Comparison of ENCODE assay signal across 8 cellular contexts in genomic region chr15:55743615-55743978, GRCh38. TPM values are rescaled to one million over a fixed set of nuclear protein-coding genes. Genes with fewer than 3 reads are reported as not detected.
A peak's percentile ranks its signal among the peaks of the same experiment; 100 is the strongest.
DNase-seq lines count a peak whose midpoint lies in the region; TF ChIP-seq lines count a peak whose summit lies in the region.

No MANE protein-coding gene starts in this region.

- POLR2A ChIA-PET in OCI-LY7 (lab: Charles Lee) = interaction anchor here (0.6 kb wide), 1 partner anchor 969 kb away, joined by 5 read pairs; no protein-coding TSS in a partner anchor

- intact Hi-C loops in Calu3 (cut with micrococcal nuclease; ENCODE audit: unreplicated experiment) (loop anchor here (2.0 to 5.0 kb wide), 2 partner anchors 54 to 95 kb away; no protein-coding TSS in a partner anchor), OCI-LY7 (cut with micrococcal nuclease; ENCODE audit: unreplicated experiment) (no loop called here), mammary epithelial cell (cut with micrococcal nuclease) (no loop called here)

- peaks cover 7% of the 10 kb centered on the region for H3K27me3 Mint-ChIP-seq in Calu3 (ENCODE audit: unreplicated experiment)

- DNase-seq in Calu3 (no peak), SJSA1 (ENCODE audit: low read depth in 1 of 2, low spot score in 2 of 2) (no peak), foreskin fibroblast (no peak), retinal pigment epithelial cell (ENCODE audit: low read depth) (no peak), kidney glomerular epithelial cell (lab: John Stamatoyannopoulos, UW) (no peak), OCI-LY7 (ENCODE audit: low spot score) (no peak), mammary epithelial cell (no peak), hippocampal formation (lab: John Stamatoyannopoulos, UW) (no peak)

- H3K79me2 ChIP-seq in OCI-LY7 (ENCODE audit: insufficient read depth, low read depth, low read length) (no peaks in the 10 kb centered on the region), mammary epithelial cell (ENCODE audit: insufficient read depth, low read length) (no peaks in the 10 kb centered on the region)

- CTCF ChIA-PET in Calu3 (lab: Charles Lee) = interaction anchor here (0.6 kb wide), 1 partner anchor 12 kb away, joined by 3 read pairs; no protein-coding TSS in a partner anchor
- CTCF ChIA-PET in OCI-LY7 (lab: Charles Lee; ENCODE audit: unreplicated experiment) = no interaction called here
- CTCF ChIA-PET in mammary epithelial cell (lab: Charles Lee; ENCODE audit: low non-redundant PET) = no interaction called here

- H3K4me3 Mint-ChIP-seq in Calu3 (ENCODE audit: low read depth, unreplicated experiment) = no peak overlapping the region

- no peaks in the 10 kb centered on the region for H4K20me1 ChIP-seq in OCI-LY7 (ENCODE audit: insufficient read depth, low read length)
- no peaks in the 10 kb centered on the region for H4K20me1 ChIP-seq in mammary epithelial cell (ENCODE audit: insufficient read depth, low read length)

- H3K4me3 ChIP-seq in SJSA1 (peak overlapping the region; percentile 74), foreskin fibroblast (ENCODE audit: low read depth in 1 of 2, low read length in 2 of 2) (peak overlapping the region; percentile 67 to 69), retinal pigment epithelial cell (ENCODE audit: low read length) (peak overlapping the region; percentile 89), OCI-LY7 (ENCODE audit: low read depth, low read length, poor library complexity, severe bottlenecking) (no peak overlapping the region), mammary epithelial cell (replicated peaks in 1 of 3; ENCODE audit: insufficient read depth in 1 of 3, low read depth in 2 of 3, low read length in 3 of 3) (no peak overlapping the region)

- no peak for TF ChIP-seq CTCF in Calu3 (IDR thresholded peaks at IDR 0.05; ENCODE audit: unreplicated experiment)
- TF ChIP-seq CTCF in foreskin fibroblast (IDR thresholded peaks at IDR 0.05; ENCODE audit: low read depth, low read length) = no peak
- no peak for TF ChIP-seq CTCF in retinal pigment epithelial cell (conservative IDR thresholded peaks at IDR 0.05; ENCODE audit: low read depth, low read length)
- no peak for TF ChIP-seq CTCF in OCI-LY7 (conservative IDR thresholded peaks at IDR 0.05; ENCODE audit: low read length)
- TF ChIP-seq CTCF in mammary epithelial cell (conservative IDR thresholded peaks at IDR 0.05 in 1 of 2, IDR thresholded peaks at IDR 0.05 in 1 of 2; ENCODE audit: extremely low read depth in 1 of 2, insufficient read depth in 1 of 2, low read depth in 1 of 2, low read length in 2 of 2) = no peak

- H3K4me2 ChIP-seq in OCI-LY7 (ENCODE audit: low read length) (no peak overlapping the region), mammary epithelial cell (ENCODE audit: insufficient read depth, low read depth, low read length) (no peak overlapping the region)

- H3K9ac ChIP-seq in mammary epithelial cell (ENCODE audit: insufficient read depth, low read length) = no peak overlapping the region

- no peaks in the 10 kb centered on the region for H3K9me3 Mint-ChIP-seq in Calu3 (ENCODE audit: low read depth, unreplicated experiment)

- H3K4me1 ChIP-seq in SJSA1 (replicated peaks) (peaks cover 6% of the 10 kb centered on the region; the same call in 1 of the 2 replicates), OCI-LY7 (ENCODE audit: insufficient read depth, low read length, poor library complexity, severe bottlenecking) (no peaks in the 10 kb centered on the region), mammary epithelial cell (ENCODE audit: insufficient read depth, low read length) (peaks cover 2% of the 10 kb centered on the region)

- peak overlapping the region; percentile 81 for H3K27ac Mint-ChIP-seq in Calu3 (ENCODE audit: unreplicated experiment)

- peaks cover 8% of the 10 kb centered on the region for H3K4me1 Mint-ChIP-seq in Calu3 (ENCODE audit: low read depth, unreplicated experiment)

- dilution Hi-C loops in mammary epithelial cell (cut with HindIII; ENCODE audit: low sequenced_read_pairs) = no loop called here

- H2AFZ ChIP-seq in OCI-LY7 (ENCODE audit: low read length) = no peak overlapping the region
- H2AFZ ChIP-seq in mammary epithelial cell (ENCODE audit: low read depth, low read length) = no peak overlapping the region

- 28% methylated on average over 6 of the region's 9 CpGs for WGBS in mammary epithelial cell (ENCODE audit: low coverage, missing lambda C conversion rate)

- H3K27ac ChIP-seq in SJSA1 (no peak overlapping the region), OCI-LY7 (ENCODE audit: low read depth, low read length, poor library complexity, severe bottlenecking) (no peak overlapping the region), mammary epithelial cell (ENCODE audit: insufficient read depth, low read depth, low read length) (no peak overlapping the region)

- H3K9me3 ChIP-seq in SJSA1 (replicated peaks) (no peaks in the 10 kb centered on the region), OCI-LY7 (ENCODE audit: low read length) (no peaks in the 10 kb centered on the region), mammary epithelial cell (replicated peaks; ENCODE audit: insufficient read depth, low read length) (no peaks in the 10 kb centered on the region)

- H3K36me3 ChIP-seq in SJSA1 (no peaks in the 10 kb centered on the region), OCI-LY7 (ENCODE audit: insufficient read depth, low read length) (no peaks in the 10 kb centered on the region), mammary epithelial cell (ENCODE audit: insufficient read depth, low read length) (no peaks in the 10 kb centered on the region)

- H3K27me3 ChIP-seq in SJSA1 (replicated peaks) = no peaks in the 10 kb centered on the region
- peaks cover 38% of the 10 kb centered on the region for H3K27me3 ChIP-seq in mammary epithelial cell (ENCODE audit: insufficient read depth, low read length)

- H3K9me2 ChIP-seq in OCI-LY7 (ENCODE audit: insufficient read depth, low read length) = no peaks in the 10 kb centered on the region

- in situ Hi-C loops in mammary epithelial cell (cut with MboI; ENCODE audit: low sequenced_read_pairs in 2 of 2) = no loop called here

- BruUV-seq in Calu3 (replicated peaks; lab: Mats Ljungman, UMichigan) = no TSS peak
- BruUV-seq in OCI-LY7 (replicated peaks; lab: Mats Ljungman, UMichigan) = no TSS peak
- no TSS peak for BruUV-seq in mammary epithelial cell (replicated peaks; lab: Mats Ljungman, UMichigan)

- no peaks in the 10 kb centered on the region for H3K36me3 Mint-ChIP-seq in Calu3 (ENCODE audit: insufficient read depth, unreplicated experiment)

RNA-seq across cellular contexts. Expression of gene PRTG, which starts 0.6 kb away (rescaled TPM):
- total RNA-seq in Calu3 (2022) = 6.6 and 12.0 TPM in 2 replicates
- total RNA-seq in SJSA1 (2014; rRNA removed; shearing (Covaris generic)) = 2.8 and 3.4 TPM in 2 replicates
- not detected in 2 replicates for total RNA-seq in OCI-LY7 (2014; rRNA removed; shearing (Covaris generic))
- 0.15 TPM in 1 of 2 replicates, not detected in the other for total RNA-seq in OCI-LY7 (2022)
- total RNA-seq in mammary epithelial cell = 1 to 10 TPM in 1 of 2 donors, under 1 TPM in 1; 0.71 to 4.3 TPM
- 0.01 TPM for polyA plus RNA-seq in mammary epithelial cell
- polyA minus RNA-seq in mammary epithelial cell = not detected

Comparison
In these comparisons a context has a peak if more than half of its experiments do, and no peak if none do; other contexts are left out.
1. H3K4me3 ChIP-seq: peak in SJSA1 (single experiment), foreskin fibroblast (2 of 2) and retinal pigment epithelial cell (single experiment); none in OCI-LY7 (single experiment) and mammary epithelial cell (0 of 3).